In the genomic region with DNA sequence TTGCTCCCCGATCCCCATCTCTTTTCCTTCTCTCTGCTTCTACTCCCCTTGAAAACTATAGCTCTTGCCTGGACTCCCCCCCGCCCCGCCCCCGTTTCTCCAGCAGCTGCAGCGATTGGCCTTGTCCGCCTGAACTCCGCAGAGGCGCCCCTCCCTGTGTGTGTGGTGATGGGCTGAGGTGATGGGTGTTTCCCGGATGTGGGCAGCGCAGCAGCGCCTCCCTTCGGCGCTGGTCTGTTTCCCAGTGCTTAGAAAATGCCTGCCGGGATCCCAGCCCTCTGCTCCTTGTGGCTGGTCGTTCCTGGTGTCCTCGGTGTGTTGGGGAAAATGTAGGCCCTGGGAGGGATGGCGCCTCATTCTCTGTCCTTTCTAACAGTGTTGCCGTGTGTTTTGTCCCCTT, we compare ENCODE assay signal across 11 cellular contexts. TPM values are rescaled to one million over a fixed set of nuclear protein-coding genes. Genes with fewer than 3 reads are reported as not detected.
DNase-seq lines count a peak whose midpoint lies in the region; ATAC-seq and TF ChIP-seq lines count a peak whose summit lies in the region.
"Had no signal": no experiment of that assay in that cellular context is flagged by ENCODE, and none has a peak within 500 bp of the region (broad histone marks: within the 10 kb centered on the region; RNA-seq: fewer than 3 reads in every experiment).

No MANE protein-coding gene starts in this region.

- intact Hi-C loops in Calu3 (cut with micrococcal nuclease; ENCODE audit: unreplicated experiment): no loop called here
- intact Hi-C loops in activated CD4-positive, alpha-beta memory T cell treated with anti-CD3 and anti-CD28 coated beads for 36 hours (cut with micrococcal nuclease): no loop called here
- intact Hi-C loops in left lung (cut with DNase I): no loop called here
- intact Hi-C loops in sciatic nerve (cut with DNase I): no loop called here

- H3K4me3 ChIP-seq in left lung: no peak overlapping the region

- TF ChIP-seq CTCF in Calu3 (IDR thresholded peaks at IDR 0.05; ENCODE audit: unreplicated experiment): no peak
- no peak for TF ChIP-seq CTCF in left lung (IDR thresholded peaks at IDR 0.05)

- no peaks in the 10 kb centered on the region for H3K4me1 ChIP-seq in left lung

- H3K4me3 Mint-ChIP-seq in Calu3 (ENCODE audit: low read depth, unreplicated experiment): no peak overlapping the region
- no peak overlapping the region for H3K4me3 Mint-ChIP-seq in activated CD4-positive, alpha-beta memory T cell treated with anti-CD3 and anti-CD28 coated beads for 36 hours
- H3K4me3 Mint-ChIP-seq in activated naive CD8-positive, alpha-beta T cell treated with anti-CD3 and anti-CD28 coated beads for 36 hours: no peak overlapping the region

- H3K9me3 Mint-ChIP-seq in Calu3 (ENCODE audit: low read depth, unreplicated experiment): no peaks in the 10 kb centered on the region
- no peaks in the 10 kb centered on the region for H3K9me3 Mint-ChIP-seq in activated CD4-positive, alpha-beta memory T cell treated with anti-CD3 and anti-CD28 coated beads for 36 hours
- no peaks in the 10 kb centered on the region for H3K9me3 Mint-ChIP-seq in activated naive CD8-positive, alpha-beta T cell treated with anti-CD3 and anti-CD28 coated beads for 36 hours

- no peaks in the 10 kb centered on the region for H3K36me3 Mint-ChIP-seq in Calu3 (ENCODE audit: insufficient read depth, unreplicated experiment)
- H3K36me3 Mint-ChIP-seq in activated CD4-positive, alpha-beta memory T cell treated with anti-CD3 and anti-CD28 coated beads for 36 hours: no peaks in the 10 kb centered on the region
- no peaks in the 10 kb centered on the region for H3K36me3 Mint-ChIP-seq in activated naive CD8-positive, alpha-beta T cell treated with anti-CD3 and anti-CD28 coated beads for 36 hours

- POLR2A ChIA-PET in activated CD4-positive, alpha-beta memory T cell treated with anti-CD3 and anti-CD28 coated beads for 36 hours (lab: Charles Lee): no interaction called here

- CTCF ChIA-PET in Calu3 (lab: Charles Lee): no interaction called here
- CTCF ChIA-PET in activated CD4-positive, alpha-beta memory T cell treated with anti-CD3 and anti-CD28 coated beads for 36 hours (lab: Charles Lee): no interaction called here

- no peaks in the 10 kb centered on the region for H3K27me3 ChIP-seq in left lung

- H3K27ac ChIP-seq in left lung: no peak overlapping the region

- no peaks in the 10 kb centered on the region for H3K4me1 Mint-ChIP-seq in Calu3 (ENCODE audit: low read depth, unreplicated experiment)
- H3K4me1 Mint-ChIP-seq in activated CD4-positive, alpha-beta memory T cell treated with anti-CD3 and anti-CD28 coated beads for 36 hours (ENCODE audit: low read depth): no peaks in the 10 kb centered on the region
- H3K4me1 Mint-ChIP-seq in activated naive CD8-positive, alpha-beta T cell treated with anti-CD3 and anti-CD28 coated beads for 36 hours: no peaks in the 10 kb centered on the region

- H3K36me3 ChIP-seq in left lung: no peaks in the 10 kb centered on the region

- BruUV-seq in Calu3 (replicated peaks; lab: Mats Ljungman, UMichigan): no TSS peak

- ATAC-seq in left lung (peak; percentile 86), sciatic nerve (no peak), HG03108 (IDR thresholded peaks at IDR 0.05; ENCODE audit: unreplicated experiment) (no peak), HG02623 (IDR thresholded peaks at IDR 0.05; ENCODE audit: unreplicated experiment) (no peak)

- no peaks in the 10 kb centered on the region for H3K9me3 ChIP-seq in left lung

- H3K27me3 Mint-ChIP-seq in Calu3 (ENCODE audit: unreplicated experiment): peaks cover 67% of the 10 kb centered on the region
- H3K27me3 Mint-ChIP-seq in activated CD4-positive, alpha-beta memory T cell treated with anti-CD3 and anti-CD28 coated beads for 36 hours: no peaks in the 10 kb centered on the region
- H3K27me3 Mint-ChIP-seq in activated naive CD8-positive, alpha-beta T cell treated with anti-CD3 and anti-CD28 coated beads for 36 hours: no peaks in the 10 kb centered on the region

- no peak overlapping the region for H3K27ac Mint-ChIP-seq in Calu3 (ENCODE audit: unreplicated experiment)
- H3K27ac Mint-ChIP-seq in activated CD4-positive, alpha-beta memory T cell treated with anti-CD3 and anti-CD28 coated beads for 36 hours: no peak overlapping the region
- H3K27ac Mint-ChIP-seq in activated naive CD8-positive, alpha-beta T cell treated with anti-CD3 and anti-CD28 coated beads for 36 hours: no peak overlapping the region

- DNase-seq in Calu3 (peak; percentile 8), NCI-H1105 (lab: John Stamatoyannopoulos, UW) (peak; percentile 76), left lung (no peak), sciatic nerve (ENCODE audit: low spot score) (no peak)
- peak; percentile 20 for DNase-seq in activated CD4-positive, alpha-beta memory T cell treated with anti-CD3 and anti-CD28 coated beads for 36 hours
- no peak for DNase-seq in activated naive CD8-positive, alpha-beta T cell treated with anti-CD3 and anti-CD28 coated beads for 36 hours
- DNase-seq: activated CD4-positive, alpha-beta T cell treated with anti-CD3 and anti-CD28 coated beads for 1 hour; DMS79; posterior cingulate gyrus had no signal

RNA-seq across cellular contexts. Expression of a gene that starts 43.3 kb away (rescaled TPM):
- total RNA-seq in Calu3 (2022): not detected in 2 replicates
- 1 to 10 TPM in 1 of 2 experiments, under 1 TPM in 1; 0.97 to 1.3 TPM for total RNA-seq in activated CD4-positive, alpha-beta memory T cell treated with anti-CD3 and anti-CD28 coated beads for 36 hours
- under 1 TPM; 0.09 to 0.50 TPM for total RNA-seq in left lung
- 3.7 TPM for total RNA-seq in sciatic nerve
- under 1 TPM in 1 of 2 experiments, not detected in 1; 0.08 TPM for total RNA-seq in activated naive CD8-positive, alpha-beta T cell treated with anti-CD3 and anti-CD28 coated beads for 36 hours

Comparison
In these comparisons a context has a peak if more than half of its experiments do, and no peak if none do; other contexts are left out.
1. DNase-seq: peak in Calu3 (single experiment), NCI-H1105 (single experiment) and activated CD4-positive, alpha-beta memory T cell treated with anti-CD3 and anti-CD28 coated beads for 36 hours (single experiment); none in left lung (0 of 2), sciatic nerve (single experiment) and activated naive CD8-positive, alpha-beta T cell treated with anti-CD3 and anti-CD28 coated beads for 36 hours (single experiment).